13 cellular contexts compared by ENCODE assay signal in the genomic region with DNA sequence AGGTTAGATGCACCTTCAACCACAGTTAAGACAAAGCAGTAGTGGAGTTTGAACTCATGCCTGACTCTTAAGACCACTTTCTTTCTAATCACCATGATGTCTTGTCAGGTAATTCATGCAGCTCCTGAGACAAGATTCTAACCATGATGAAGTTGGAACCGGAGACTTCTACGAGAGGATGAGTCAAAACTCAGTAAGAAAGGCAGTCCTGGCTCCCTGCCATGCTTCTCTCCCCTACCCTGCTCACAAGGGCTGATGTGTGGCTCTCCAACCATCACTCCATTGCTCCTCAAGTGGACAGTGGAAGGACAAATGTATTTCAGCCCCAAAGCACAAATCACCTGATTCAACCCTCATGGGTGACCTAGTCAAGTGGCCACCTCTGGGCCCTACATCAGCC. TPM values are rescaled to one million over a fixed set of nuclear protein-coding genes. Genes with fewer than 3 reads are reported as not detected.
DNase-seq lines count a peak whose midpoint lies in the region; ATAC-seq, FAIRE-seq and TF ChIP-seq lines count a peak whose summit lies in the region.
"Had no signal": no experiment of that assay in that cellular context is flagged by ENCODE, and none has a peak within 500 bp of the region (broad histone marks: within the 10 kb centered on the region; RNA-seq: fewer than 3 reads in every experiment).

No MANE protein-coding gene starts in this region.

- TF ChIP-seq POLR2A in thyroid gland (IDR thresholded peaks at IDR 0.05) (no peak), GM12891 (IDR thresholded peaks at IDR 0.05; ENCODE audit: low read depth, low read length) (no peak)

- dilution Hi-C loops in keratinocyte (cut with MboI; ENCODE audit: extremely low pct_ligation_motif_present, low sequenced_read_pairs): no loop called here

- TF ChIP-seq CTCF in brain (conservative IDR thresholded peaks at IDR 0.05): no peak
- TF ChIP-seq CTCF in keratinocyte (optimal IDR thresholded peaks at IDR 0.05 in 1 of 3, IDR thresholded peaks at IDR 0.05 in 1 of 3, conservative IDR thresholded peaks at IDR 0.05 in 1 of 3; ENCODE audit: extremely low read depth in 1 of 3, insufficient read depth in 2 of 3, low read length in 3 of 3): no peak
- peak in 1 of 6 experiments; percentile 3 for TF ChIP-seq CTCF in thyroid gland (IDR thresholded peaks at IDR 0.05)

- H3K4me3 Mint-ChIP-seq in brain: peak overlapping the region in 3 of 5 experiments; percentile 86 to 93 (median 90)

- no peaks in the 10 kb centered on the region for H3K9me1 ChIP-seq in keratinocyte (ENCODE audit: control insufficient read depth, extremely low read depth, insufficient read depth, low read length)

- H3K4me1 ChIP-seq in keratinocyte (ENCODE audit: control insufficient read depth, extremely low read depth, insufficient read depth, low read length) (peaks cover 8% of the 10 kb centered on the region), thyroid gland (peaks cover 71% of the 10 kb centered on the region in 2 donors)

- peaks cover 84% of the 10 kb centered on the region for H3K4me1 Mint-ChIP-seq in brain

- H3K4me2 ChIP-seq in keratinocyte (ENCODE audit: control insufficient read depth, extremely low read depth, insufficient read depth, low read depth, low read length): no peak overlapping the region

- H3K36me3 Mint-ChIP-seq in brain: no peaks in the 10 kb centered on the region

- H3K4me3 ChIP-seq in keratinocyte (ENCODE audit: control insufficient read depth in 2 of 3, extremely low read depth in 1 of 3, insufficient read depth in 2 of 3, low read depth in 1 of 3, low read length in 3 of 3): no peak overlapping the region
- H3K4me3 ChIP-seq in thyroid gland (replicated peaks in 1 of 3): no peak overlapping the region
- H3K4me3 ChIP-seq: SJCRH30 had no signal

- H3K9me3 Mint-ChIP-seq in brain: peaks cover 0 to 2% (median 0%) of the 10 kb centered on the region in 5 experiments

- FAIRE-seq in keratinocyte (lab: Jason Lieb, UNC) (no peak), GM12891 (lab: Jason Lieb, UNC) (no peak)

- no peaks in the 10 kb centered on the region for H3K79me2 ChIP-seq in keratinocyte (ENCODE audit: control insufficient read depth, insufficient read depth, low read length)

- H3K36me3 ChIP-seq in keratinocyte (ENCODE audit: control insufficient read depth in 2 of 2, extremely low read depth in 1 of 2, insufficient read depth in 2 of 2, low read length in 2 of 2): no peaks in the 10 kb centered on the region
- H3K36me3 ChIP-seq in thyroid gland: no peaks in the 10 kb centered on the region
- H3K36me3 ChIP-seq: SJCRH30 had no signal

- DNase-seq in DMS53 (lab: John Stamatoyannopoulos, UW) (peak; percentile 3), DMS53 treated with DMSO at 0.1 percent for 48 hours (lab: John Stamatoyannopoulos, UW; ENCODE audit: unreplicated experiment) (no peak), keratinocyte (ENCODE audit: low read depth, low spot score) (peak; percentile 5), thyroid gland (peak; percentile 69 to 80), GM12891 (ENCODE audit: insufficient read length, low spot score) (no peak), NCI-H2029 (lab: John Stamatoyannopoulos, UW) (no peak)
- DNase-seq: activated CD4-positive, CD25-positive, alpha-beta regulatory T cell; activated T-cell treated with anti-CD3 and anti-CD28 coated beads, Interleukin-2, amount 50 U/mL, for 1 hour; NCI-H524 treated with DMSO at 0.1 percent for 48 hours had no signal

- ATAC-seq in GM21723 (IDR thresholded peaks at IDR 0.05; ENCODE audit: unreplicated experiment): no peak

- no peak overlapping the region for H3K9ac ChIP-seq in keratinocyte (ENCODE audit: control insufficient read depth, extremely low read depth, insufficient read depth, low read length)

- H3K27me3 ChIP-seq in keratinocyte (ENCODE audit: control insufficient read depth, extremely low read depth, insufficient read depth, low read length): peaks cover 41% of the 10 kb centered on the region
- no peaks in the 10 kb centered on the region for H3K27me3 ChIP-seq in thyroid gland
- H3K27me3 ChIP-seq: SJCRH30 had no signal

- 33 to 43% methylated on average over 2 of the region's 2 CpGs for WGBS in thyroid gland, 2 donors

- H3K27ac Mint-ChIP-seq in brain: peak overlapping the region in 3 of 5 experiments; percentile 59 to 96 (median 68)

- H3K27ac ChIP-seq in keratinocyte (ENCODE audit: control insufficient read depth, insufficient read depth, low read length): no peak overlapping the region
- H3K27ac ChIP-seq in thyroid gland: peak overlapping the region; percentile 92 to 98 (median 98)
- H3K27ac ChIP-seq: 22Rv1, SJCRH30 had no signal

- no peaks in the 10 kb centered on the region for H3K9me3 ChIP-seq in keratinocyte (ENCODE audit: control insufficient read depth, low read depth, low read length)
- H3K9me3 ChIP-seq in thyroid gland: no peaks in the 10 kb centered on the region
- H3K9me3 ChIP-seq: SJCRH30 had no signal

- no peaks in the 10 kb centered on the region for H4K20me1 ChIP-seq in keratinocyte (ENCODE audit: control insufficient read depth, extremely low read depth, insufficient read depth, low read length)

- peaks cover 4% of the 10 kb centered on the region for H3K27me3 Mint-ChIP-seq in brain

- no peak overlapping the region for H2AFZ ChIP-seq in keratinocyte (ENCODE audit: control insufficient read depth, low read length)

- intact Hi-C loops in thyroid gland (cut with DNase I): no loop called here

TF ChIP-seq in GM12891, 5 proteins besides CTCF, POLR2A, EP300 and RAD21:
- no peak for TF ChIP-seq PAX5 (IDR thresholded peaks at IDR 0.05; ENCODE audit: insufficient read depth, low read length, severe bottlenecking)
- no peak for TF ChIP-seq POU2F2 (IDR thresholded peaks at IDR 0.05; ENCODE audit: low read depth, low read length)
- TF ChIP-seq TAF1 (IDR thresholded peaks at IDR 0.05; ENCODE audit: low read depth, low read length): no peak
- TF ChIP-seq POLR2AphosphoS5 (IDR thresholded peaks at IDR 0.05; ENCODE audit: low read depth, low read length): no peak
- no peak for TF ChIP-seq SPI1 (IDR thresholded peaks at IDR 0.05; ENCODE audit: low read depth, low read length)

RNA-seq across cellular contexts. Expression of a gene that starts 3.2 kb away (rescaled TPM):
- polyA plus RNA-seq in brain (ENCODE audit: insufficient read depth, low read depth, low replicate concordance) (5.7 TPM), keratinocyte (0.69 to 1.4 TPM (median 0.79 TPM) in 3 replicates)
- 4.4 TPM for polyA plus RNA-seq in keratinocyte (2011; ENCODE audit: low read depth)
- polyA plus RNA-seq in keratinocyte (2011; cell fraction: cytosol; rRNA removed): 1.1 and 1.9 TPM in 2 replicates
- 2.3 TPM in 2 replicates for polyA plus RNA-seq in keratinocyte (2011; cell fraction: nucleus; rRNA removed)
- polyA plus RNA-seq in keratinocyte (2012; ENCODE audit: low replicate concordance): 0.17 and 3.2 TPM in 2 replicates
- 0.58 to 0.63 TPM in 2 of 3 replicates, not detected in the other for polyA minus RNA-seq in keratinocyte
- 0.58 TPM for polyA minus RNA-seq in keratinocyte (2011; cell fraction: cytosol; rRNA and poly(A)+ RNA removed)
- 1.6 and 2.4 TPM in 2 replicates for polyA minus RNA-seq in keratinocyte (2011; cell fraction: nucleus; rRNA and poly(A)+ RNA removed)
- 10 to 100 TPM; 33.6 to 79.0 (median 50.0) TPM for total RNA-seq in thyroid gland
- polyA plus RNA-seq in GM12891 (2012; ENCODE audit: low read depth, missing spikeins): 0.15 TPM

Comparison
In these comparisons a context has a peak if more than half of its experiments do, and no peak if none do; other contexts are left out.
1. DNase-seq: peak in DMS53 (single experiment), keratinocyte (single experiment) and thyroid gland (2 of 2); none in DMS53 treated with DMSO at 0.1 percent for 48 hours (single experiment), GM12891 (single experiment) and NCI-H2029 (single experiment).